In genomic region chr17:82814834-82815233, GRCh38 we compare ENCODE assay signal across 1 cellular context.
TF ChIP-seq lines count a peak whose summit lies in the region.

No MANE protein-coding gene starts in this region.

TF ChIP-seq in K562, 482 proteins besides CTCF, POLR2A, EP300 and RAD21 (continued from another document):
- TF ChIP-seq, protein P1, sequence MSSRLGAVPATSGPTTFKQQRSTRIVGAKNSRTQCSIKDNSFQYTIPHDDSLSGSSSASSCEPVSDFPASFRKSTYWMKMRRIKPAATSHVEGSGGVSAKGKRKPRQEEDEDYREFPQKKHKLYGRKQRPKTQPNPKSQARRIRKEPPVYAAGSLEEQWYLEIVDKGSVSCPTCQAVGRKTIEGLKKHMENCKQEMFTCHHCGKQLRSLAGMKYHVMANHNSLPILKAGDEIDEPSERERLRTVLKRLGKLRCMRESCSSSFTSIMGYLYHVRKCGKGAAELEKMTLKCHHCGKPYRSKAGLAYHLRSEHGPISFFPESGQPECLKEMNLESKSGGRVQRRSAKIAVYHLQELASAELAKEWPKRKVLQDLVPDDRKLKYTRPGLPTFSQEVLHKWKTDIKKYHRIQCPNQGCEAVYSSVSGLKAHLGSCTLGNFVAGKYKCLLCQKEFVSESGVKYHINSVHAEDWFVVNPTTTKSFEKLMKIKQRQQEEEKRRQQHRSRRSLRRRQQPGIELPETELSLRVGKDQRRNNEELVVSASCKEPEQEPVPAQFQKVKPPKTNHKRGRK (tag; IDR thresholded peaks at IDR 0.05): no peak
